Comparison of ENCODE assay signal across 12 cellular contexts in genomic region chr11:120125005-120125404, GRCh38. TPM values are rescaled to one million over a fixed set of nuclear protein-coding genes. Genes with fewer than 3 reads are reported as not detected.
A peak's percentile ranks its signal among the peaks of the same experiment; 100 is the strongest.
DNase-seq lines count a peak whose midpoint lies in the region; ATAC-seq, FAIRE-seq and TF ChIP-seq lines count a peak whose summit lies in the region.
"Had no signal": no experiment of that assay in that cellular context is flagged by ENCODE, and none has a peak within 500 bp of the region (broad histone marks: within the 10 kb centered on the region; RNA-seq: fewer than 3 reads in every experiment).

No MANE protein-coding gene starts in this region.

- POLR2A ChIA-PET in HepG2 (lab: Yijun Ruan, JAX) = no interaction called here

- peaks cover 14% of the 10 kb centered on the region for H3K27me3 Mint-ChIP-seq in HFFc6 (ENCODE audit: insufficient read depth)
- H3K27me3 Mint-ChIP-seq in mesothelial cell of epicardium (ENCODE audit: low read depth) = peaks cover 35% of the 10 kb centered on the region

- no peaks in the 10 kb centered on the region for H3K79me2 ChIP-seq in HepG2 (ENCODE audit: insufficient read depth, low read length)

- H3K4me3 ChIP-seq in astrocyte of the spinal cord (ENCODE audit: low read depth, low read length) (no peak overlapping the region), HepG2 (replicated peaks in 1 of 3; ENCODE audit: insufficient read depth in 1 of 3, low read depth in 2 of 3, low read length in 3 of 3) (no peak overlapping the region)
- H3K4me3 ChIP-seq: esophagus muscularis mucosa had no signal

- no peak overlapping the region for H2AFZ ChIP-seq in HepG2 (ENCODE audit: low read length)

- intact Hi-C loops in HepG2 (cut with micrococcal nuclease; ENCODE audit: unreplicated experiment) = no loop called here

- peak; percentile 65 for DNase-seq in AG08395 (ENCODE audit: low spot score)
- peak; percentile 79 for DNase-seq in HFFc6
- DNase-seq in astrocyte of the spinal cord (ENCODE audit: low read depth, low spot score) = peak; percentile 10
- peak; percentile 37 for DNase-seq in HepG2 (ENCODE audit: low spot score)
- DNase-seq in D341Med (ENCODE audit: low spot score) = no peak
- no peak for DNase-seq in mesothelial cell of epicardium (ENCODE audit: low spot score in 2 of 2, unreplicated experiment in 2 of 2)
- no peak for DNase-seq in CD1c-positive myeloid dendritic cell (ENCODE audit: extremely low spot score)
- DNase-seq: left ventricle myocardium superior had no signal

- no peaks in the 10 kb centered on the region for H3K36me3 Mint-ChIP-seq in HFFc6 (ENCODE audit: low read depth)
- no peaks in the 10 kb centered on the region for H3K36me3 Mint-ChIP-seq in mesothelial cell of epicardium
- H3K36me3 Mint-ChIP-seq: brain had no signal

- peaks cover 30% of the 10 kb centered on the region for H3K4me1 ChIP-seq in HepG2 (ENCODE audit: insufficient read depth, low read length)

- no peak for TF ChIP-seq CTCF in HFFc6 (IDR thresholded peaks at IDR 0.05)
- no peak for TF ChIP-seq CTCF in astrocyte of the spinal cord (IDR thresholded peaks at IDR 0.05; ENCODE audit: low read depth, low read length)
- TF ChIP-seq CTCF in HepG2 (CRISPR knock-in tag; IDR thresholded peaks at IDR 0.05) = no peak
- TF ChIP-seq CTCF in mesothelial cell of epicardium (IDR thresholded peaks at IDR 0.05; ENCODE audit: unreplicated experiment) = no peak

- peaks cover 41% of the 10 kb centered on the region for H3K4me1 Mint-ChIP-seq in HFFc6 (ENCODE audit: low read depth)
- H3K4me1 Mint-ChIP-seq in mesothelial cell of epicardium = peaks cover 22% of the 10 kb centered on the region

- in situ Hi-C loops in astrocyte of the spinal cord (cut with HindIII; ENCODE audit: low sequenced_read_pairs) (no loop called here), HepG2 (cut with HindIII; ENCODE audit: extremely low pct_ligation_motif_present, low pct_unique_long_range_greater_than_20kb) (no loop called here)

- no peak for FAIRE-seq in HepG2 (lab: Jason Lieb, UNC)

- H3K4me2 ChIP-seq in HepG2 (ENCODE audit: low read depth, low read length) = no peak overlapping the region

- ATAC-seq in HepG2 (peak; percentile 32; the same call in 1 of the 3 replicates), HG03565 (IDR thresholded peaks at IDR 0.05; ENCODE audit: unreplicated experiment) (no peak)
- ATAC-seq: left ventricle myocardium superior had no signal

- TF ChIP-seq EP300 in HepG2 (IDR thresholded peaks at IDR 0.05; ENCODE audit: low read depth in 2 of 2, low read length in 2 of 2) (no peak), HepG2 (CRISPR knock-in tag; IDR thresholded peaks at IDR 0.05; ENCODE audit: borderline replicate concordance) (no peak)

- H3K9me3 Mint-ChIP-seq in HFFc6 (no peaks in the 10 kb centered on the region), mesothelial cell of epicardium (no peaks in the 10 kb centered on the region)

- no peak for TF ChIP-seq POLR2A in HepG2 (IDR thresholded peaks at IDR 0.05; ENCODE audit: insufficient read depth in 1 of 2, low read depth in 2 of 2, low read length in 2 of 2)

- H3K27ac Mint-ChIP-seq in HFFc6 = no peak overlapping the region
- H3K27ac Mint-ChIP-seq in mesothelial cell of epicardium = no peak overlapping the region
- H3K27ac Mint-ChIP-seq: brain had no signal

- H3K4me3 Mint-ChIP-seq in HFFc6 (no peak overlapping the region), mesothelial cell of epicardium (no peak overlapping the region)
- H3K4me3 Mint-ChIP-seq: brain had no signal

- H3K9ac ChIP-seq in HepG2 (ENCODE audit: insufficient read depth, low read depth, low read length) = no peak overlapping the region

- peaks cover 12 to 65% of the 10 kb centered on the region in 2 experiments for H3K27me3 ChIP-seq in HepG2 (ENCODE audit: control insufficient read depth in 1 of 2, insufficient read depth in 2 of 2, low read length in 2 of 2)

- WGBS in HepG2 (ENCODE audit: low lambda C conversion rate) = 27% methylated on average over 3 of the region's 5 CpGs

- H3K36me3 ChIP-seq in HepG2 (replicated peaks in 1 of 2; ENCODE audit: control insufficient read depth in 1 of 2, insufficient read depth in 2 of 2, low read length in 2 of 2) = no peaks in the 10 kb centered on the region
- H3K36me3 ChIP-seq: esophagus muscularis mucosa had no signal

- BruUV-seq in HepG2 (replicated peaks; lab: Mats Ljungman, UMichigan) = no TSS peak

- CTCF ChIA-PET in HepG2 (lab: Yijun Ruan, JAX; ENCODE audit: low intra/inter-chr PET ratio, low total read pairs) = no interaction called here

- H3K9me3 ChIP-seq in HepG2 (ENCODE audit: low read length) = no peaks in the 10 kb centered on the region

- no peak for TF ChIP-seq RAD21 in HepG2 (CRISPR knock-in tag; IDR thresholded peaks at IDR 0.05)

- no peaks in the 10 kb centered on the region for H4K20me1 ChIP-seq in HepG2 (ENCODE audit: insufficient read depth, low read length)

- H3K27ac ChIP-seq in HepG2 (ENCODE audit: extremely low read length, insufficient read depth, low read length) = no peak overlapping the region
- H3K27ac ChIP-seq: esophagus muscularis mucosa had no signal

TF ChIP-seq in HepG2, 621 proteins besides CTCF, POLR2A, EP300 and RAD21:
- no peak for TF ChIP-seq DMAP1 (CRISPR knock-in tag; IDR thresholded peaks at IDR 0.05)
- no peak for TF ChIP-seq HDAC6 (IDR thresholded peaks at IDR 0.05; ENCODE audit: low read depth, low read length)
- no peak for TF ChIP-seq GATA4 (IDR thresholded peaks at IDR 0.05; ENCODE audit: borderline replicate concordance, low read depth)
- peak; percentile 62 for TF ChIP-seq FOSL2 (CRISPR knock-in tag; IDR thresholded peaks at IDR 0.05)

RNA-seq across cellular contexts. Expression of gene TRIM29, which starts 12.9 kb away (rescaled TPM):
- 1 to 10 TPM; 1.5 to 3.2 (median 3.1) TPM for total RNA-seq in HFFc6 (2021; fragmentation: NEBNext Ultra II Directional; extraction: Animal tissue kit (Norgen Biotek cat#: 25700))
- total RNA-seq in HepG2 (2016; rRNA removed; fragmentation: Illumina TruSeq; extraction: Trizol) (0.84 and 0.86 TPM in 2 replicates), mesothelial cell of epicardium (7.0 to 9.7 TPM (median 7.9 TPM) in 3 replicates)
- total RNA-seq in HepG2 (2016; cell fraction: cytosol; rRNA removed; fragmentation: Illumina TruSeq; extraction: Trizol; ENCODE audit: low read depth) = not detected in 2 replicates
- 0.58 and 0.74 TPM in 2 replicates for total RNA-seq in HepG2 (2016; cell fraction: insoluble cytoplasmic fraction; rRNA removed; fragmentation: Illumina TruSeq; extraction: Trizol)
- total RNA-seq in HepG2 (2016; cell fraction: membrane; rRNA removed; fragmentation: Illumina TruSeq; extraction: Trizol) = 0.62 and 0.72 TPM in 2 replicates
- total RNA-seq in HepG2 (2016; cell fraction: nucleus; rRNA removed; fragmentation: Illumina TruSeq; extraction: Trizol) = 1.7 and 2.0 TPM in 2 replicates
- 0.86 and 1.2 TPM in 2 replicates for polyA plus RNA-seq in HepG2 (2011; rRNA removed)
- 0.78 and 0.83 TPM in 2 replicates for polyA plus RNA-seq in HepG2 (2011; cell fraction: cytosol; rRNA removed)
- polyA plus RNA-seq in HepG2 (2011; cell fraction: nucleus; rRNA removed) = 2.2 and 4.0 TPM in 2 replicates
- 0.47 and 0.95 TPM in 2 replicates for polyA plus RNA-seq in HepG2 (2012)
- 0.41 and 0.44 TPM in 2 replicates for polyA plus RNA-seq in HepG2 (2016; cell fraction: cytosol; fragmentation: Illumina TruSeq; extraction: Trizol; ENCODE audit: low read depth)
- polyA plus RNA-seq in HepG2 (2016; cell fraction: insoluble cytoplasmic fraction; fragmentation: Illumina TruSeq; extraction: Trizol; ENCODE audit: low read depth) = 0.74 and 0.80 TPM in 2 replicates
- 0.31 and 0.92 TPM in 2 replicates for polyA plus RNA-seq in HepG2 (2016; cell fraction: membrane; fragmentation: Illumina TruSeq; extraction: Trizol; ENCODE audit: low read depth)
- polyA plus RNA-seq in HepG2 (2016; cell fraction: nucleus; fragmentation: Illumina TruSeq; extraction: Trizol; ENCODE audit: insufficient read depth, low read depth) = 0.56 and 0.81 TPM in 2 replicates
- polyA minus RNA-seq in HepG2 (2011; rRNA and poly(A)+ RNA removed; ENCODE audit: low replicate concordance) = 14.4 and 285 TPM in 2 replicates
- polyA minus RNA-seq in HepG2 (2011; cell fraction: cytosol; rRNA and poly(A)+ RNA removed) = 1.2 and 2.0 TPM in 2 replicates
- polyA minus RNA-seq in HepG2 (2011; cell fraction: nucleus; rRNA and poly(A)+ RNA removed) = 6.6 and 14.2 TPM in 2 replicates
- total RNA-seq: NCI-H460 had no signal

Comparison
In these comparisons a context has a peak if more than half of its experiments do, and no peak if none do; other contexts are left out.
1. DNase-seq: peak in AG08395 (single experiment), HFFc6 (single experiment), astrocyte of the spinal cord (single experiment) and HepG2 (single experiment); none in D341Med (single experiment), mesothelial cell of epicardium (0 of 2) and CD1c-positive myeloid dendritic cell (single experiment).